In genomic region chr5:14457475-14457874, GRCh38 we compare ENCODE assay signal across 13 cellular contexts.
A peak's percentile ranks its signal among the peaks of the same experiment; 100 is the strongest.
DNase-seq lines count a peak whose midpoint lies in the region; ATAC-seq lines count a peak whose summit lies in the region.
"Had no signal": no experiment of that assay in that cellular context is flagged by ENCODE, and none has a peak within 500 bp of the region (broad histone marks: within the 10 kb centered on the region; RNA-seq: fewer than 3 reads in every experiment).

No MANE protein-coding gene starts in this region.

- ATAC-seq in left ventricle myocardium superior (peak; percentile 45), sciatic nerve (peak; percentile 18), HG02938 (IDR thresholded peaks at IDR 0.05; ENCODE audit: unreplicated experiment) (no peak), HG02759 (IDR thresholded peaks at IDR 0.05; ENCODE audit: unreplicated experiment) (no peak)
- ATAC-seq: GM23338 had no signal

- DNase-seq in NCI-H146 (lab: John Stamatoyannopoulos, UW) (peak; percentile 41), NCI-H510A (lab: John Stamatoyannopoulos, UW) (peak; percentile 60), left ventricle myocardium superior (no peak), sciatic nerve (ENCODE audit: low spot score) (no peak), NK-92 (lab: John Stamatoyannopoulos, UW; ENCODE audit: unreplicated experiment) (no peak)
- DNase-seq: activated CD4-positive, alpha-beta memory T cell treated with anti-CD3 and anti-CD28 coated beads, Interleukin-2, amount 10 ng/mL, durations not matched to agents 7 days and 5 days; activated effector memory CD4-positive, alpha-beta T cell treated with Interleukin-2 at 50 U/mL for 16 hours; islet precursor cell; NCI-H524 treated with DMSO at 0.1 percent for 48 hours; stimulated activated naive CD4-positive, alpha-beta T cell treated with Interleukin-2 at 50 U/mL for 16 hours had no signal

- intact Hi-C loops in left ventricle myocardium superior (cut with micrococcal nuclease) (no loop called here), sciatic nerve (cut with DNase I) (no loop called here)

Comparison
In these comparisons a context has a peak if more than half of its experiments do, and no peak if none do; other contexts are left out.
1. DNase-seq: peak in NCI-H146 (single experiment) and NCI-H510A (single experiment); none in left ventricle myocardium superior (single experiment), sciatic nerve (single experiment) and NK-92 (single experiment).
2. ATAC-seq: peak in left ventricle myocardium superior (single experiment) and sciatic nerve (single experiment); none in HG02938 (single experiment) and HG02759 (single experiment).